Comparison of ENCODE assay signal across 1 cellular context in genomic region chr12:109476807-109477184, GRCh38.
TF ChIP-seq lines count a peak whose summit lies in the region.

No MANE protein-coding gene starts in this region.

TF ChIP-seq in H1, 55 proteins besides CTCF, POLR2A, EP300 and RAD21:
- TF ChIP-seq, protein P1, sequence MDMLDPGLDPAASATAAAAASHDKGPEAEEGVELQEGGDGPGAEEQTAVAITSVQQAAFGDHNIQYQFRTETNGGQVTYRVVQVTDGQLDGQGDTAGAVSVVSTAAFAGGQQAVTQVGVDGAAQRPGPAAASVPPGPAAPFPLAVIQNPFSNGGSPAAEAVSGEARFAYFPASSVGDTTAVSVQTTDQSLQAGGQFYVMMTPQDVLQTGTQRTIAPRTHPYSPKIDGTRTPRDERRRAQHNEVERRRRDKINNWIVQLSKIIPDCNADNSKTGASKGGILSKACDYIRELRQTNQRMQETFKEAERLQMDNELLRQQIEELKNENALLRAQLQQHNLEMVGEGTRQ (IDR thresholded peaks at IDR 0.05; ENCODE audit: low read length): no peak
- no peak for TF ChIP-seq MAFK (IDR thresholded peaks at IDR 0.05; ENCODE audit: low read depth, low read length)
- TF ChIP-seq EGR1 (IDR thresholded peaks at IDR 0.05; ENCODE audit: borderline replicate concordance, low read depth, low read length): no peak
- TF ChIP-seq NANOG (IDR thresholded peaks at IDR 0.05; ENCODE audit: insufficient read depth, low read depth, low read length, poor library complexity, severe bottlenecking): no peak
- TF ChIP-seq GTF2F1 (IDR thresholded peaks at IDR 0.05; ENCODE audit: borderline replicate concordance, low read depth, low read length): no peak
- TF ChIP-seq TCF12 (IDR thresholded peaks at IDR 0.05; ENCODE audit: low read depth, low read length): no peak
- no peak for TF ChIP-seq BRCA1 (IDR thresholded peaks at IDR 0.05; ENCODE audit: low read depth, low read length)
- no peak for TF ChIP-seq ASH2L (IDR thresholded peaks at IDR 0.05; ENCODE audit: low read length)
- TF ChIP-seq KDM1A (IDR thresholded peaks at IDR 0.05; ENCODE audit: borderline replicate concordance, low read length): no peak
- no peak for TF ChIP-seq CHD1 (IDR thresholded peaks at IDR 0.05; ENCODE audit: low read depth, low read length)
- TF ChIP-seq GABPA (IDR thresholded peaks at IDR 0.05; ENCODE audit: borderline replicate concordance, insufficient read depth, low read length): no peak
- no peak for TF ChIP-seq SP4 (IDR thresholded peaks at IDR 0.05; ENCODE audit: low read length)
- TF ChIP-seq HDAC2 (IDR thresholded peaks at IDR 0.05; ENCODE audit: borderline replicate concordance in 1 of 2, low read depth in 2 of 2, low read length in 2 of 2): no peak
- no peak for TF ChIP-seq JUND (IDR thresholded peaks at IDR 0.05; ENCODE audit: low read length)
- no peak for TF ChIP-seq SRF (IDR thresholded peaks at IDR 0.05; ENCODE audit: low read depth, low read length)
- TF ChIP-seq E2F6 (IDR thresholded peaks at IDR 0.05): no peak
- TF ChIP-seq SIN3A (conservative IDR thresholded peaks at IDR 0.05 in 1 of 2, IDR thresholded peaks at IDR 0.05 in 1 of 2; ENCODE audit: low read depth in 1 of 2, low read length in 2 of 2): no peak
